8 cellular contexts compared by ENCODE assay signal in genomic region chr17:40327244-40327666, GRCh38. TPM values are rescaled to one million over a fixed set of nuclear protein-coding genes. Genes with fewer than 3 reads are reported as not detected.
DNase-seq lines count a peak whose midpoint lies in the region; ATAC-seq and TF ChIP-seq lines count a peak whose summit lies in the region.

No MANE protein-coding gene starts in this region.

- H3K4me3 Mint-ChIP-seq in activated CD4-positive, alpha-beta T cell treated with anti-CD3 and anti-CD28 coated beads, Interleukin-2, amount 10 ng/mL, durations not matched to agents 7 days and 5 days = peak overlapping the region; percentile 80
- peak overlapping the region; percentile 98 for H3K4me3 Mint-ChIP-seq in activated T-helper 17 cell treated with anti-CD3 and anti-CD28 coated beads, Interleukin-2, amount 50 U/mL, for 72 hours
- no peak overlapping the region for H3K4me3 Mint-ChIP-seq in WTC11

- POLR2A ChIA-PET in activated CD4-positive, alpha-beta T cell treated with anti-CD3 and anti-CD28 coated beads, Interleukin-2, amount 10 ng/mL, durations not matched to agents 7 days and 5 days (lab: Charles Lee) = no interaction called here
- POLR2A ChIA-PET in WTC11 (lab: Charles Lee) = interaction anchor here (0.6 kb wide), 1 partner anchor 17 kb away, joined by 3 read pairs; no protein-coding TSS in a partner anchor

- TF ChIP-seq CTCF in right lobe of liver (IDR thresholded peaks at IDR 0.05) (no peak), WTC11 (IDR thresholded peaks at IDR 0.05) (no peak)

- H3K36me3 Mint-ChIP-seq in activated CD4-positive, alpha-beta T cell treated with anti-CD3 and anti-CD28 coated beads, Interleukin-2, amount 10 ng/mL, durations not matched to agents 7 days and 5 days (ENCODE audit: low read depth) = peaks cover 44% of the 10 kb centered on the region
- peaks cover 64% of the 10 kb centered on the region for H3K36me3 Mint-ChIP-seq in activated T-helper 17 cell treated with anti-CD3 and anti-CD28 coated beads, Interleukin-2, amount 50 U/mL, for 72 hours (ENCODE audit: low read depth)
- peaks cover 5% of the 10 kb centered on the region for H3K36me3 Mint-ChIP-seq in WTC11

- H3K4me3 ChIP-seq in right lobe of liver (peak overlapping the region in 2 of 3 donors; percentile 25 to 31), subcutaneous abdominal adipose tissue (ENCODE audit: low read depth in 1 of 5, low read length in 5 of 5) (peak overlapping the region in 1 of 5 donors; percentile 40)

- peak; percentile 41 for DNase-seq in activated CD4-positive, alpha-beta T cell treated with anti-CD3 and anti-CD28 coated beads, Interleukin-2, amount 10 ng/mL, durations not matched to agents 7 days and 5 days
- no peak for DNase-seq in activated CD4-positive, alpha-beta T cell treated with anti-CD3 and anti-CD28 coated beads for 48 hours
- DNase-seq in right lobe of liver = peak in 1 of 3 donors; percentile 13
- DNase-seq in WTC11 (ENCODE audit: low spot score) = no peak
- DNase-seq in NCI-H146 (lab: John Stamatoyannopoulos, UW) = no peak
- no peak for DNase-seq in inferior parietal cortex (ENCODE audit: extremely low spot score)

- no peak for TF ChIP-seq POLR2A in right lobe of liver (IDR thresholded peaks at IDR 0.05)

- peaks cover 5 to 90% (median 62%) of the 10 kb centered on the region in 4 donors for H3K4me1 ChIP-seq in right lobe of liver
- peaks cover 46 to 99% (median 96%) of the 10 kb centered on the region in 5 donors for H3K4me1 ChIP-seq in subcutaneous abdominal adipose tissue (ENCODE audit: control insufficient read depth in 5 of 5, insufficient read depth in 5 of 5, low read length in 5 of 5)

- peaks cover 88% of the 10 kb centered on the region for H3K4me1 Mint-ChIP-seq in activated CD4-positive, alpha-beta T cell treated with anti-CD3 and anti-CD28 coated beads, Interleukin-2, amount 10 ng/mL, durations not matched to agents 7 days and 5 days
- H3K4me1 Mint-ChIP-seq in activated T-helper 17 cell treated with anti-CD3 and anti-CD28 coated beads, Interleukin-2, amount 50 U/mL, for 72 hours = peaks cover 54% of the 10 kb centered on the region
- peaks cover 25% of the 10 kb centered on the region for H3K4me1 Mint-ChIP-seq in WTC11

- peak overlapping the region in 2 of 5 donors; percentile 54 to 57 for H3K9ac ChIP-seq in subcutaneous abdominal adipose tissue (ENCODE audit: low read length in 5 of 5)

- peak overlapping the region; percentile 96 for H3K27ac Mint-ChIP-seq in activated CD4-positive, alpha-beta T cell treated with anti-CD3 and anti-CD28 coated beads, Interleukin-2, amount 10 ng/mL, durations not matched to agents 7 days and 5 days
- H3K27ac Mint-ChIP-seq in activated T-helper 17 cell treated with anti-CD3 and anti-CD28 coated beads, Interleukin-2, amount 50 U/mL, for 72 hours = peak overlapping the region; percentile 100
- H3K27ac Mint-ChIP-seq in WTC11 = no peak overlapping the region

- no peaks in the 10 kb centered on the region for H3K36me3 ChIP-seq in right lobe of liver
- peaks cover 0 to 10% (median 0%) of the 10 kb centered on the region in 5 donors for H3K36me3 ChIP-seq in subcutaneous abdominal adipose tissue (ENCODE audit: control insufficient read depth in 5 of 5, insufficient read depth in 5 of 5, low read length in 5 of 5)

- no peaks in the 10 kb centered on the region for H3K9me3 ChIP-seq in right lobe of liver
- no peaks in the 10 kb centered on the region for H3K9me3 ChIP-seq in subcutaneous abdominal adipose tissue (ENCODE audit: control insufficient read depth in 5 of 5, low read length in 5 of 5)

- H3K9me3 Mint-ChIP-seq in activated CD4-positive, alpha-beta T cell treated with anti-CD3 and anti-CD28 coated beads, Interleukin-2, amount 10 ng/mL, durations not matched to agents 7 days and 5 days = no peaks in the 10 kb centered on the region
- H3K9me3 Mint-ChIP-seq in activated T-helper 17 cell treated with anti-CD3 and anti-CD28 coated beads, Interleukin-2, amount 50 U/mL, for 72 hours = no peaks in the 10 kb centered on the region
- H3K9me3 Mint-ChIP-seq in WTC11 = no peaks in the 10 kb centered on the region

- H3K27ac ChIP-seq in right lobe of liver (peak overlapping the region; percentile 78 to 87 (median 86)), subcutaneous abdominal adipose tissue (ENCODE audit: low read depth, low read length) (peak overlapping the region; percentile 90)

- H3K27me3 ChIP-seq in right lobe of liver = no peaks in the 10 kb centered on the region
- H3K27me3 ChIP-seq in subcutaneous abdominal adipose tissue (ENCODE audit: control insufficient read depth in 5 of 5, insufficient read depth in 4 of 5, low read length in 5 of 5) = no peaks in the 10 kb centered on the region

- CTCF ChIA-PET in activated CD4-positive, alpha-beta T cell treated with anti-CD3 and anti-CD28 coated beads, Interleukin-2, amount 10 ng/mL, durations not matched to agents 7 days and 5 days (lab: Charles Lee) = interaction anchor here (0.6 to 7.9 kb wide), 8 partner anchors 9 to 233 kb away, joined by 3 to 47 read pairs (median 11); no protein-coding TSS in a partner anchor
- CTCF ChIA-PET in WTC11 (lab: Charles Lee) = interaction anchor here (2.4 to 3.2 kb wide), 2 partner anchors 10 to 27 kb away, joined by 14 to 22 read pairs; no protein-coding TSS in a partner anchor

- WGBS in right lobe of liver (ENCODE audit: insufficient coverage, low coverage, low lambda C conversion rate, missing lambda C conversion rate) = no CpG with 5 or more reads among the region's 3 CpGs

- no peaks in the 10 kb centered on the region for H3K27me3 Mint-ChIP-seq in activated CD4-positive, alpha-beta T cell treated with anti-CD3 and anti-CD28 coated beads, Interleukin-2, amount 10 ng/mL, durations not matched to agents 7 days and 5 days
- no peaks in the 10 kb centered on the region for H3K27me3 Mint-ChIP-seq in activated T-helper 17 cell treated with anti-CD3 and anti-CD28 coated beads, Interleukin-2, amount 50 U/mL, for 72 hours
- H3K27me3 Mint-ChIP-seq in WTC11 (ENCODE audit: low read depth) = no peaks in the 10 kb centered on the region

- intact Hi-C loops in right lobe of liver (cut with DNase I) = no loop called here

- no peak for ATAC-seq in activated T-helper 17 cell treated with anti-CD3 and anti-CD28 coated beads, Interleukin-2, amount 50 U/mL, for 72 hours (replicated peaks)
- ATAC-seq in right lobe of liver (no peak), WTC11 (no peak)

TF ChIP-seq in WTC11, 78 proteins besides CTCF, POLR2A, EP300 and RAD21 (continues in another document):
- TF ChIP-seq PREB (CRISPR knock-in tag; IDR thresholded peaks at IDR 0.05; ENCODE audit: borderline replicate concordance) = no peak

RNA-seq across cellular contexts. Expression of gene RARA, which starts 18.3 kb away (rescaled TPM):
- total RNA-seq in activated CD4-positive, alpha-beta T cell treated with anti-CD3 and anti-CD28 coated beads, Interleukin-2, amount 10 ng/mL, durations not matched to agents 7 days and 5 days = 10 to 100 TPM; 66.6 to 66.7 TPM
- 10 to 100 TPM; 43.7 to 61.9 TPM for total RNA-seq in activated T-helper 17 cell treated with anti-CD3 and anti-CD28 coated beads, Interleukin-2, amount 50 U/mL, for 72 hours
- total RNA-seq in right lobe of liver = 10 to 100 TPM; 17.7 to 41.9 (median 22.9) TPM
- total RNA-seq in WTC11 (2021) = 14.3 to 20.7 TPM (median 15.8 TPM) in 3 replicates

RNA-seq across cellular contexts. Expression of gene GJD3, which starts 37.3 kb away (rescaled TPM):
- under 1 TPM in 1 of 2 experiments, not detected in 1; 0.22 TPM for total RNA-seq in activated CD4-positive, alpha-beta T cell treated with anti-CD3 and anti-CD28 coated beads, Interleukin-2, amount 10 ng/mL, durations not matched to agents 7 days and 5 days
- not detected for total RNA-seq in activated T-helper 17 cell treated with anti-CD3 and anti-CD28 coated beads, Interleukin-2, amount 50 U/mL, for 72 hours
- total RNA-seq in right lobe of liver = under 1 TPM in 5 of 6 experiments, not detected in 1; 0.22 to 0.78 (median 0.37) TPM
- total RNA-seq in WTC11 (2021) = 1.4 to 2.3 TPM (median 2.0 TPM) in 3 replicates

RNA-seq across cellular contexts. Expression of gene CDC6, which starts 39.6 kb away (rescaled TPM):
- total RNA-seq in activated CD4-positive, alpha-beta T cell treated with anti-CD3 and anti-CD28 coated beads, Interleukin-2, amount 10 ng/mL, durations not matched to agents 7 days and 5 days = 10 to 100 TPM; 81.1 to 98.8 TPM
- 100 to 1,000 TPM in 1 of 2 donors, 10 to 100 TPM in 1; 60.9 to 101 TPM for total RNA-seq in activated T-helper 17 cell treated with anti-CD3 and anti-CD28 coated beads, Interleukin-2, amount 50 U/mL, for 72 hours
- total RNA-seq in right lobe of liver (1 to 10 TPM in 5 of 6 experiments, under 1 TPM in 1; 0.42 to 9.1 (median 3.1) TPM), WTC11 (2021) (85.9 to 125 TPM (median 87.9 TPM) in 3 replicates)
